Comparison of ENCODE assay signal across 8 cellular contexts in the genomic region with DNA sequence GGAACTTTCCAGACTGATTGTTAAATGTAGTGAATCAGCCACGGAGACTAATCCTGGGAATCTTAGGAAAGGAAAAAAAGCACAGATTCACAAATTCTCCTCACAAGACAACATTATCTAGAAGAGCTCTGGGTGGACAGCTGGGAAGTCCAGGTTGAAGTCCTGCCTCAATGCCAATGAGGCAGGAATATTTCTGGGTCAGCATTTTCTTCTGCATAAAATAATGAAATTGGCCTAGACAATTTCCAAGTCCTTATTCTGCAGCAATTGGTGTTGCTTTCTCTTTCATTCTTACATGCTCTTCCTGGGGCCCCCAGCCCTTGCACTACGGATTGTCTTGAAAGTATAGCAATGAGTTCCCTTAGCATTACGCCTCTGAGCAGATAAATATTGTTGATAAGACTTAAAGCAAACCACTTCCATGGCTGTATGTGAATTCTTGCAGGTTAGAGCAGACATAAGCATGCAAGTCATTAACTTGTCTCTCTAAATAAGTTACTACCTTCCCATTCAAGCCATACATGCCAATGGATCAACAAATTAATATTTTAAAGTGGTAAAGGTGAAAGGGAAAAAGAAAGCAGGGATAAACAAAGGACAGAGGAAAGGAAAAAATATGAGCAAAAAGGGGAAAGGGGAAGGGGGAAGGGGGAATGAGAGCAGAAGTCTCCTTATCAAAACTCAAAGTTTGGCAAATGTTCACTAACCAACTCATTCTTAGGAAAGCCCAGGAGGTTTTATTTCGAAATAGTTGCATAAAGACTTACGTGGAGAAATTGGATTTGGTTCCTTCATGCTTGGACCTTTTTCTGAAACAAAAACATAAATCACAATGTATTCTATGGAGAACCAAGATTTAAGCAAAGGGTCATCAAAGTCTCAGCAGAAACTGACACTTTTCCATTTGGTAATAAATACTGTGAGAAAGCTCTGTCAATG.
A peak's percentile ranks its signal among the peaks of the same experiment; 100 is the strongest.
DNase-seq lines count a peak whose midpoint lies in the region; ATAC-seq lines count a peak whose summit lies in the region.

No MANE protein-coding gene starts in this region.

- peak; percentile 36 to 53 for DNase-seq in activated CD4-positive, alpha-beta T cell treated with anti-CD3 and anti-CD28 coated beads, Interleukin-2, amount 50 U/mL, for 48 hours
- DNase-seq in iris pigment epithelial cell (ENCODE audit: low read depth) (peak; percentile 74), HT-29 (ENCODE audit: low spot score) (no peak), Kasumi-1 (lab: John Stamatoyannopoulos, UW) (no peak), NCI-H2107 treated with DMSO at 0.1 percent for 48 hours (lab: John Stamatoyannopoulos, UW; ENCODE audit: unreplicated experiment) (no peak), middle frontal gyrus (ENCODE audit: extremely low spot score, low spot score) (no peak)

- ATAC-seq in GM18517 (IDR thresholded peaks at IDR 0.05; ENCODE audit: unreplicated experiment) (peak; percentile 78), HG02798 (IDR thresholded peaks at IDR 0.05; ENCODE audit: poor library complexity, unreplicated experiment) (peak; percentile 90)

Comparison
In these comparisons a context has a peak if more than half of its experiments do, and no peak if none do; other contexts are left out.
1. DNase-seq: peak in activated CD4-positive, alpha-beta T cell treated with anti-CD3 and anti-CD28 coated beads, Interleukin-2, amount 50 U/mL, for 48 hours (2 of 2) and iris pigment epithelial cell (single experiment); none in HT-29 (single experiment), Kasumi-1 (0 of 2), NCI-H2107 treated with DMSO at 0.1 percent for 48 hours (single experiment) and middle frontal gyrus (single experiment).